ENCODE assay signal across 14 cellular contexts in the genomic region with DNA sequence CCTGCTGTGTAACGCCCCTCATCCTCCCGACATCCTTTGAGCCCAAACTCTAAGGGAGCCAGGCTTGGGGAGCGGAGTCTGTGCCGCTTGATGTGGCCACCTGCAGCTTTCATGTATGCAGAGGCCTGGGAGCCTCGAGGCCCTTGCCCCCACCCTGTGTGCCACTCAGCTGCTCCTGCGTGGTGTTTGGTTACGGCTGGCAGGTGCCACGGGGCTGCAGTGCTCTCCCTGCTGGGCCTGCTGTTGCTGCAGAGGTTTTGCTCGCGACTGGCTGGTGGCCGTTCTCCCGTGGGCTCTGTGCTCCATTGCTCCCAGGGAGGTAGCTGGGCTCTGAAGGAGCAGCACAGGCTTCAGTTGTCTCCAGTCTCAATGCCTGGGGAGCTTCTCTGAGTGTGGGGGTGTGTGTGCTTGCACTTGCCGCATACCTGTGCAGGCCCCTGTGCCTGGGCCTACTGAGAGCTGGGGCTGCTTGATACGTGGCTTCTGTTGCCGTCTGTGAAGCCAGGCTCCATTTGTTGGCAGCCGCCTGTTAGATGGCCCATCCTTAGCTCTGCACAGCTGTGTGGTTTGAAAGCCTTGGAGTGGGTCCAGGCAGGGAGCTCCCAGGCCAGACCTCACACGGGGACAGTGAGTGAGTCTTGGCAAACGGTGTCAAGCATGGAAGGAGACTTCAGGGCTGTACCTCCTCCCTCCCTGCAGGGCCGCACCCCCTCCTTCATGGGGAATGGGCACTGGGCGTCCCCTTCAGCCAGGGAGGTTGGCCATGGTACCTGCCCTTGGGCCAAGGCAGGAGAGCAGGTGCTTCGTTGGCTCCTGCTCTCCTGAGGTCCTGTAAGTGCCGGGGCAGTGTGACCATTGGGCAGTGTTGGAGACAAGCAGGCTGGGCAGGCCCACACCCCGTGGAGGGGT. TPM values are rescaled to one million over a fixed set of nuclear protein-coding genes. Genes with fewer than 3 reads are reported as not detected.
DNase-seq lines count a peak whose midpoint lies in the region; ATAC-seq and TF ChIP-seq lines count a peak whose summit lies in the region.
"Had no signal": no experiment of that assay in that cellular context is flagged by ENCODE, and none has a peak within 500 bp of the region (broad histone marks: within the 10 kb centered on the region; RNA-seq: fewer than 3 reads in every experiment).

No MANE protein-coding gene starts in this region.

- H3K36me3 ChIP-seq in H7 (replicated peaks; ENCODE audit: control insufficient read depth, insufficient read depth, low read length) (peaks cover 4% of the 10 kb centered on the region), psoas muscle (ENCODE audit: insufficient read depth in 1 of 2, low read depth in 1 of 2) (peaks cover 6 to 39% of the 10 kb centered on the region in 2 donors)

- H3K9me3 ChIP-seq in psoas muscle, result no peaks in the 10 kb centered on the region
- H3K9me3 ChIP-seq: stomach had no signal

- ATAC-seq in left cardiac atrium (peak; percentile 83 to 86), psoas muscle (peak; percentile 92 to 94 (median 94))
- ATAC-seq in stimulated activated naive CD8-positive, alpha-beta T cell treated with anti-CD3 and anti-CD28 coated beads, Interleukin-15, Interleukin-2, amounts not matched to agents 100 U/mL and 50 U/mL, for 24 hours, result no peak

- peaks cover 17% of the 10 kb centered on the region for H3K4me1 ChIP-seq in psoas muscle
- H3K4me1 ChIP-seq: parathyroid adenoma had no signal

- 20 to 36% (median 29%) methylated on average over 21 to 23 of the region's 23 CpGs for WGBS in psoas muscle, 3 donors

- no peaks in the 10 kb centered on the region for H3K27me3 ChIP-seq in H7 (ENCODE audit: control insufficient read depth, insufficient read depth, low read length)
- no peaks in the 10 kb centered on the region for H3K27me3 ChIP-seq in psoas muscle (ENCODE audit: insufficient read depth in 3 of 3, low read length in 2 of 3)
- H3K27me3 ChIP-seq: stomach had no signal

- peak overlapping the region; percentile 62 for H3K27ac ChIP-seq in psoas muscle
- H3K27ac ChIP-seq: parathyroid adenoma, stomach had no signal

- peak; percentile 49 for DNase-seq in H7
- DNase-seq in NCI-H69 (lab: John Stamatoyannopoulos, UW), result peak; percentile 19
- peak; percentile 32 for DNase-seq in left cardiac atrium
- peak; percentile 72 to 91 for DNase-seq in psoas muscle
- no peak for DNase-seq in activated effector memory CD4-positive, alpha-beta T cell treated with Interleukin-2 at 50 U/mL for 16 hours
- no peak for DNase-seq in NCI-H2081 treated with DMSO at 0.1 percent for 48 hours (lab: John Stamatoyannopoulos, UW)
- no peak for DNase-seq in stimulated activated naive CD8-positive, alpha-beta T cell treated with anti-CD3 and anti-CD28 coated beads, Interleukin-15, Interleukin-2, amounts not matched to agents 100 U/mL and 50 U/mL, for 24 hours
- no peak for DNase-seq in glutamatergic neuron
- DNase-seq: GDM1; NCI-H526 treated with DMSO at 0.1 percent for 48 hours; stimulated activated CD4-positive, alpha-beta T cell treated with anti-CD3 and anti-CD28 coated beads, Interleukin-4, amount 100 ng/mL, for 4 hours; stomach had no signal

- H3K4me3 ChIP-seq in H7 (ENCODE audit: insufficient read depth, low read depth, low read length) (no peak overlapping the region), psoas muscle (no peak overlapping the region)
- H3K4me3 ChIP-seq: stomach had no signal

- no peak overlapping the region for H3K27ac Mint-ChIP-seq in glutamatergic neuron (ENCODE audit: unreplicated experiment)

- TF ChIP-seq CTCF in psoas muscle (IDR thresholded peaks at IDR 0.05) (no peak), glutamatergic neuron (IDR thresholded peaks at IDR 0.05; ENCODE audit: partially characterized antibody, unreplicated experiment) (no peak)

- no peak overlapping the region for H3K4me3 Mint-ChIP-seq in glutamatergic neuron (ENCODE audit: unreplicated experiment)
- H3K4me3 Mint-ChIP-seq: CD14-positive monocyte had no signal

- no peaks in the 10 kb centered on the region for H3K36me3 Mint-ChIP-seq in glutamatergic neuron (ENCODE audit: unreplicated experiment)

- H3K4me1 Mint-ChIP-seq in glutamatergic neuron (ENCODE audit: low read depth, unreplicated experiment), result no peaks in the 10 kb centered on the region

- H3K27me3 Mint-ChIP-seq in glutamatergic neuron (ENCODE audit: unreplicated experiment), result no peaks in the 10 kb centered on the region

- H3K9me3 Mint-ChIP-seq in glutamatergic neuron (ENCODE audit: unreplicated experiment), result peaks cover 2% of the 10 kb centered on the region
- H3K9me3 Mint-ChIP-seq: CD14-positive monocyte had no signal

- intact Hi-C loops in left cardiac atrium (cut with DNase I), result no loop called here
- intact Hi-C loops in psoas muscle (cut with DNase I), result no loop called here

RNA-seq across cellular contexts. Expression of a gene that starts 47.2 kb away (rescaled TPM):
- total RNA-seq in H7 (2014; rRNA removed; shearing (Covaris generic)), result 11.4 and 21.7 TPM in 2 replicates
- total RNA-seq in left cardiac atrium, result 10 to 100 TPM; 32.6 to 39.4 TPM
- 10 to 100 TPM; 29.7 to 44.5 (median 36.6) TPM for total RNA-seq in psoas muscle
- polyA plus RNA-seq in psoas muscle, result 10 to 100 TPM; 12.9 to 32.6 (median 14.3) TPM
- 113 TPM for total RNA-seq in glutamatergic neuron (ENCODE audit: unreplicated experiment)

RNA-seq across cellular contexts. Expression of a gene that starts 53.8 kb away (rescaled TPM):
- not detected in 2 replicates for total RNA-seq in H7 (2014; rRNA removed; shearing (Covaris generic))
- not detected for total RNA-seq in left cardiac atrium
- under 1 TPM in 1 of 4 donors, not detected in 3; 0.22 TPM for total RNA-seq in psoas muscle
- polyA plus RNA-seq in psoas muscle, result under 1 TPM; 0.16 to 0.32 (median 0.17) TPM
- not detected for total RNA-seq in glutamatergic neuron (ENCODE audit: unreplicated experiment)

Comparison
In these comparisons a context has a peak if more than half of its experiments do, and no peak if none do; other contexts are left out.
1. DNase-seq: peak in H7 (single experiment), NCI-H69 (single experiment), left cardiac atrium (single experiment) and psoas muscle (2 of 2); none in activated effector memory CD4-positive, alpha-beta T cell treated with Interleukin-2 at 50 U/mL for 16 hours (single experiment), NCI-H2081 treated with DMSO at 0.1 percent for 48 hours (single experiment), stimulated activated naive CD8-positive, alpha-beta T cell treated with anti-CD3 and anti-CD28 coated beads, Interleukin-15, Interleukin-2, amounts not matched to agents 100 U/mL and 50 U/mL, for 24 hours (single experiment) and glutamatergic neuron (single experiment).